ENCODE assay signal across 10 cellular contexts in the genomic region with DNA sequence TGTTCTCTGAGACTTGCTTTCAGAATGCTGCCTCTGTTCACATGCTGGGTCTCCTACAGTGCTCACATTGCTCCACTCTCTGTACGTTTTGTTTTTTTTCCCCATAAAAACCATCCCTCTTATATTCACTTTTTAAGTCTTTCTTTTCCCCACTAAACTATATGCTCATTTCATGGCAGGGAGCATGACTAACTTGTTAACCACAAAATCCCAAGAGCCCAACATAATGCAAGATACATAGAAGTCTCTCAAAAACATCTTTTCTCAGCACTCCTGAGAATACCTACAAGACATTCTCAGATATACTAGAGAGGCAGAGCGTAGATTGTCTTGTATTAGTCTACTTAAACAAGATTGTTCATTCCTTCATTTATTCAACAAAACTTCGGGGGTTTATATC.
DNase-seq lines count a peak whose midpoint lies in the region; ATAC-seq, FAIRE-seq and TF ChIP-seq lines count a peak whose summit lies in the region.
"Had no signal": no experiment of that assay in that cellular context is flagged by ENCODE, and none has a peak within 500 bp of the region (broad histone marks: within the 10 kb centered on the region; RNA-seq: fewer than 3 reads in every experiment).

No MANE protein-coding gene starts in this region.

- WGBS in mammary epithelial cell (ENCODE audit: low coverage, missing lambda C conversion rate) = 40% methylated on average over 3 of the region's 3 CpGs
- WGBS in K562 (ENCODE audit: insufficient coverage, low coverage, missing lambda C conversion rate) = 68% methylated on average over 3 of the region's 3 CpGs
- WGBS in thyroid gland, 2 donors = 77 to 79% methylated on average over 3 of the region's 3 CpGs
- 85% methylated on average over 3 of the region's 3 CpGs for WGBS in suprapubic skin
- WGBS in heart right ventricle, 2 donors = 81 to 84% methylated on average over 3 of the region's 3 CpGs

- H3K79me2 ChIP-seq in mammary epithelial cell (ENCODE audit: insufficient read depth, low read length) (no peaks in the 10 kb centered on the region), K562 (ENCODE audit: control insufficient read depth, insufficient read depth, low read length) (no peaks in the 10 kb centered on the region)

- CTCF ChIA-PET in mammary epithelial cell (lab: Charles Lee; ENCODE audit: low non-redundant PET) = no interaction called here
- CTCF ChIA-PET in K562 (lab: Yijun Ruan, JAX; ENCODE audit: low intra/inter-chr PET ratio) = no interaction called here

- H3K9me1 ChIP-seq in K562 (ENCODE audit: control insufficient read depth, insufficient read depth, low read length) = no peaks in the 10 kb centered on the region

- H4K20me1 ChIP-seq in mammary epithelial cell (ENCODE audit: insufficient read depth, low read length) (no peaks in the 10 kb centered on the region), K562 (replicated peaks; ENCODE audit: control insufficient read depth, insufficient read depth, low read length) (no peaks in the 10 kb centered on the region)

- in situ Hi-C loops in mammary epithelial cell (cut with MboI; ENCODE audit: low sequenced_read_pairs in 2 of 2) (no loop called here), K562 (cut with MboI) (no loop called here)

- H3K27me3 ChIP-seq in mammary epithelial cell (ENCODE audit: insufficient read depth, low read length) (no peaks in the 10 kb centered on the region), breast epithelium (no peaks in the 10 kb centered on the region), K562 (ENCODE audit: control insufficient read depth in 2 of 2, insufficient read depth in 2 of 2, low read length in 2 of 2) (no peaks in the 10 kb centered on the region), vagina (no peaks in the 10 kb centered on the region), thyroid gland (no peaks in the 10 kb centered on the region), suprapubic skin (no peaks in the 10 kb centered on the region), heart right ventricle (no peaks in the 10 kb centered on the region)
- H3K27me3 ChIP-seq: gastroesophageal sphincter had no signal

- H3K9ac ChIP-seq in mammary epithelial cell (ENCODE audit: insufficient read depth, low read length) (no peak overlapping the region), K562 (ENCODE audit: insufficient read depth in 1 of 2, low read depth in 2 of 2, low read length in 2 of 2) (no peak overlapping the region)

- DNase-seq in mammary epithelial cell (peak; percentile 68), breast epithelium (ENCODE audit: low spot score in 2 of 2) (no peak), K562 (ENCODE audit: extremely low read depth in 1 of 4, low spot score in 3 of 4) (no peak), vagina (ENCODE audit: extremely low spot score in 2 of 2) (no peak), thyroid gland (no peak), suprapubic skin (ENCODE audit: low spot score in 2 of 2) (no peak), heart right ventricle (no peak)
- DNase-seq: NCI-H187 had no signal

- dilution Hi-C loops in mammary epithelial cell (cut with HindIII; ENCODE audit: low sequenced_read_pairs) = loop anchor here (5.0 to 10.0 kb wide), 2 partner anchors 36 to 79 kb away; partner anchors contain the start of gene CEP57

- H3K9me3 ChIP-seq in mammary epithelial cell (replicated peaks; ENCODE audit: insufficient read depth, low read length) (no peaks in the 10 kb centered on the region), breast epithelium (no peaks in the 10 kb centered on the region), K562 (replicated peaks; ENCODE audit: control insufficient read depth, insufficient read depth, low read depth, low read length) (no peaks in the 10 kb centered on the region), vagina (no peaks in the 10 kb centered on the region), thyroid gland (no peaks in the 10 kb centered on the region), suprapubic skin (no peaks in the 10 kb centered on the region), heart right ventricle (no peaks in the 10 kb centered on the region)
- H3K9me3 ChIP-seq: gastroesophageal sphincter had no signal

- H2AFZ ChIP-seq in mammary epithelial cell (ENCODE audit: low read depth, low read length) (peak overlapping the region; percentile 62), K562 (ENCODE audit: low read depth, low read length) (peak overlapping the region; percentile 45)

- H3K27ac ChIP-seq in mammary epithelial cell (ENCODE audit: insufficient read depth, low read depth, low read length) (peak overlapping the region; percentile 79), breast epithelium (peak overlapping the region in 1 of 2 donors; percentile 66), K562 (ENCODE audit: extremely low read depth, low read depth, low read length) (no peak overlapping the region), vagina (no peak overlapping the region), thyroid gland (no peak overlapping the region), suprapubic skin (no peak overlapping the region), heart right ventricle (peak overlapping the region in 1 of 10 donors; percentile 23)
- H3K27ac ChIP-seq: gastroesophageal sphincter had no signal

- FAIRE-seq in K562 (lab: Jason Lieb, UNC) = peak; percentile 32

- no peak overlapping the region for H3K4me3 ChIP-seq in mammary epithelial cell (replicated peaks in 1 of 3; ENCODE audit: insufficient read depth in 1 of 3, low read depth in 2 of 3, low read length in 3 of 3)
- no peak overlapping the region for H3K4me3 ChIP-seq in breast epithelium
- H3K4me3 ChIP-seq in K562 = no peak overlapping the region
- H3K4me3 ChIP-seq in vagina = no peak overlapping the region
- H3K4me3 ChIP-seq in thyroid gland (replicated peaks in 1 of 3) = no peak overlapping the region
- no peak overlapping the region for H3K4me3 ChIP-seq in suprapubic skin
- no peak overlapping the region for H3K4me3 ChIP-seq in heart right ventricle
- H3K4me3 ChIP-seq: gastroesophageal sphincter had no signal

- TF ChIP-seq CTCF in mammary epithelial cell (conservative IDR thresholded peaks at IDR 0.05 in 1 of 2, IDR thresholded peaks at IDR 0.05 in 1 of 2; ENCODE audit: extremely low read depth in 1 of 2, insufficient read depth in 1 of 2, low read depth in 1 of 2, low read length in 2 of 2) (no peak), breast epithelium (IDR thresholded peaks at IDR 0.05) (no peak), K562 (IDR thresholded peaks at IDR 0.05 in 2 of 3, conservative IDR thresholded peaks at IDR 0.05 in 1 of 3; ENCODE audit: insufficient read depth in 2 of 3, low read depth in 1 of 3, low read length in 3 of 3) (no peak), vagina (IDR thresholded peaks at IDR 0.05) (no peak), thyroid gland (IDR thresholded peaks at IDR 0.05) (no peak), suprapubic skin (IDR thresholded peaks at IDR 0.05) (no peak), heart right ventricle (IDR thresholded peaks at IDR 0.05) (no peak)

- no peaks in the 10 kb centered on the region for H3K36me3 ChIP-seq in mammary epithelial cell (ENCODE audit: insufficient read depth, low read length)
- H3K36me3 ChIP-seq in breast epithelium = no peaks in the 10 kb centered on the region
- no peaks in the 10 kb centered on the region for H3K36me3 ChIP-seq in K562 (ENCODE audit: control insufficient read depth, insufficient read depth, low read length)
- no peaks in the 10 kb centered on the region for H3K36me3 ChIP-seq in vagina
- no peaks in the 10 kb centered on the region for H3K36me3 ChIP-seq in thyroid gland
- H3K36me3 ChIP-seq in suprapubic skin = no peaks in the 10 kb centered on the region
- H3K36me3 ChIP-seq in heart right ventricle = no peaks in the 10 kb centered on the region
- H3K36me3 ChIP-seq: gastroesophageal sphincter had no signal

- TF ChIP-seq EP300 in K562 (IDR thresholded peaks at IDR 0.05; ENCODE audit: low read length) (no peak), suprapubic skin (IDR thresholded peaks at IDR 0.05) (no peak)

- BruUV-seq in mammary epithelial cell (replicated peaks; lab: Mats Ljungman, UMichigan) = no TSS peak
- no TSS peak for BruUV-seq in K562 (replicated peaks; lab: Mats Ljungman, UMichigan)

- intact Hi-C loops in mammary epithelial cell (cut with micrococcal nuclease) (no loop called here), breast epithelium (cut with DNase I; ENCODE audit: low total_unique reads) (no loop called here), K562 (cut with micrococcal nuclease) (no loop called here), vagina (cut with DNase I) (no loop called here), thyroid gland (cut with DNase I) (no loop called here), heart right ventricle (cut with DNase I) (loop anchor here in 1 of 10 donors (10.0 kb wide), 1 partner anchor 49 kb away; no protein-coding TSS in a partner anchor)

- peaks cover 13% of the 10 kb centered on the region for H3K4me1 ChIP-seq in mammary epithelial cell (ENCODE audit: insufficient read depth, low read length)
- H3K4me1 ChIP-seq in breast epithelium = no peaks in the 10 kb centered on the region
- H3K4me1 ChIP-seq in K562 (replicated peaks in 1 of 2; ENCODE audit: control insufficient read depth in 2 of 2, insufficient read depth in 2 of 2, low read length in 2 of 2) = peaks cover 0 to 14% of the 10 kb centered on the region in 2 experiments; a peak in 2 of 5 replicates
- no peaks in the 10 kb centered on the region for H3K4me1 ChIP-seq in vagina
- H3K4me1 ChIP-seq in thyroid gland = no peaks in the 10 kb centered on the region
- no peaks in the 10 kb centered on the region for H3K4me1 ChIP-seq in suprapubic skin
- H3K4me1 ChIP-seq in heart right ventricle = peaks cover 0 to 9% (median 0%) of the 10 kb centered on the region in 9 donors
- H3K4me1 ChIP-seq: gastroesophageal sphincter had no signal

- peak; percentile 11 for ATAC-seq in HG03139 (IDR thresholded peaks at IDR 0.05; ENCODE audit: unreplicated experiment)
- ATAC-seq in K562 = no peak; the same call in 2 of the 3 replicates
- no peak for ATAC-seq in heart right ventricle
- ATAC-seq: gastroesophageal sphincter had no signal

- POLR2A ChIA-PET in K562 (lab: Yijun Ruan, JAX) = interaction anchor here (1.4 kb wide), 1 partner anchor 18 kb away, joined by 7 read pairs; no protein-coding TSS in a partner anchor

- no peak for TF ChIP-seq RAD21 in K562 (CRISPR knock-in tag; conservative IDR thresholded peaks at IDR 0.05 in 1 of 2, IDR thresholded peaks at IDR 0.05 in 1 of 2)

- H3K4me2 ChIP-seq in mammary epithelial cell (ENCODE audit: insufficient read depth, low read depth, low read length) (peak overlapping the region; percentile 66), K562 (ENCODE audit: insufficient read depth, low read length) (no peak overlapping the region)

- no peak for TF ChIP-seq POLR2A in breast epithelium (IDR thresholded peaks at IDR 0.05)
- TF ChIP-seq POLR2A in K562 (conservative IDR thresholded peaks at IDR 0.05) = no peak
- no peak for TF ChIP-seq POLR2A in vagina (IDR thresholded peaks at IDR 0.05)
- no peak for TF ChIP-seq POLR2A in thyroid gland (IDR thresholded peaks at IDR 0.05)
- no peak for TF ChIP-seq POLR2A in suprapubic skin (IDR thresholded peaks at IDR 0.05)

TF ChIP-seq in K562, 482 proteins besides CTCF, POLR2A, EP300 and RAD21 (continues in another document):
- TF ChIP-seq GATAD2A (IDR thresholded peaks at IDR 0.05) = no peak
- TF ChIP-seq CCAR2 (IDR thresholded peaks at IDR 0.05; ENCODE audit: low read depth, low read length) = no peak
